Comparison of ENCODE assay signal across 8 cellular contexts in the genomic region with DNA sequence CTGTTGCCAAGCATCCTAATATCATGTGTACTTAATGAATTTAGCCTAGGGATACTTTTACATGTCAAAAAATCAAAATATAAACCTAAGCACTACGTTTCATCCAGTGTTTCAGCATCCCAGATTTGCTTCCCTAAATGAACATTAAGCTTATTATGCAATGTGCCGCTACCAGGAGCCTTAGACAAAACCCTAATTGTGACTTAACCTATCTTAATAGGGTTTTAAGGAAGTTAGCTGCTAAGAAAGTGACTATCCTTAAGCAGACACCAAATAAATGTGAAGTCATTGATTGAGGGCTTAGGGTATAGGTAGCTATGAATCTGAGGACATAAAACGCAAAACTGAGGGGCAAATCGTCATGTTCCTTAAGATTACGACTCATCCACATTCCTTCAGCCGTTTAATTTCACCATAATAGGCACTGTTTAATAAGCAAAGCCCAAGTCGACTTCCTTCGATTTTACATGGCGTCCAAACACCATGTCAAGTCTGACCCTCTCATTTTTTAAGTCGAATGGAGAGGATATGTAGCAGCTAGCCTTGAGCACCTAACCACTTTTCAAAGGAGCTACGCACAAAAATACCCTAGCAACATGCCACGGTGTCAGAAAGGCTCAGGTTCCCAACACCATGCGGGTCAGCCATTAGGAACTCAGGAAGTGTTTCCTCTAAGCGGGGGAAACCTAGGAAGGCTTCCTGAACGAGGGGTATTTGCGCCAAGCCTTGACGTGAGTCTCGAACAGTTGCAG. TPM values are rescaled to one million over a fixed set of nuclear protein-coding genes. Genes with fewer than 3 reads are reported as not detected.
DNase-seq lines count a peak whose midpoint lies in the region; ATAC-seq and TF ChIP-seq lines count a peak whose summit lies in the region.

No MANE protein-coding gene starts in this region.

- no peaks in the 10 kb centered on the region for H3K9me3 Mint-ChIP-seq in nephron progenitor cell

- intact Hi-C loops in Right ventricle myocardium superior (cut with DNase I): no loop called here

- H3K9me3 ChIP-seq in cardiac muscle cell (ENCODE audit: low read depth): no peaks in the 10 kb centered on the region
- no peaks in the 10 kb centered on the region for H3K9me3 ChIP-seq in effector memory CD4-positive, alpha-beta T cell (ENCODE audit: control insufficient read depth, low read length)

- H3K4me3 ChIP-seq in cardiac muscle cell: peak overlapping the region; percentile 58
- H3K4me3 ChIP-seq in effector memory CD4-positive, alpha-beta T cell (ENCODE audit: insufficient read depth, low read depth, low read length, poor library complexity, severe bottlenecking): peak overlapping the region; percentile 97

- H3K27me3 ChIP-seq in cardiac muscle cell: no peaks in the 10 kb centered on the region
- no peaks in the 10 kb centered on the region for H3K27me3 ChIP-seq in effector memory CD4-positive, alpha-beta T cell (replicated peaks; ENCODE audit: control insufficient read depth, insufficient read depth, low read length, poor library complexity, severe bottlenecking)

- ATAC-seq in Right ventricle myocardium superior (ENCODE audit: poor library complexity) (no peak), GM21447 (IDR thresholded peaks at IDR 0.05; ENCODE audit: unreplicated experiment) (no peak), HG03460 (IDR thresholded peaks at IDR 0.05; ENCODE audit: unreplicated experiment) (no peak)

- peaks cover 24% of the 10 kb centered on the region for H3K4me1 ChIP-seq in cardiac muscle cell (ENCODE audit: low read depth)
- H3K4me1 ChIP-seq in effector memory CD4-positive, alpha-beta T cell (ENCODE audit: control insufficient read depth, insufficient read depth, low read length, poor library complexity, severe bottlenecking): peaks cover 25% of the 10 kb centered on the region

- DNase-seq in cardiac muscle cell (ENCODE audit: low read depth in 1 of 2, low spot score in 1 of 2) (peak in 1 of 2 donors; percentile 59), Right ventricle myocardium superior (no peak), nephron progenitor cell (no peak), activated gamma-delta T cell (lab: John Stamatoyannopoulos, UW) (no peak)
- DNase-seq in effector memory CD4-positive, alpha-beta T cell: no peak

- peaks cover 16% of the 10 kb centered on the region for H3K36me3 Mint-ChIP-seq in nephron progenitor cell (ENCODE audit: low read depth)

- peak overlapping the region; percentile 92 for H3K27ac Mint-ChIP-seq in nephron progenitor cell

- H3K4me1 Mint-ChIP-seq in nephron progenitor cell: peaks cover 75% of the 10 kb centered on the region

- H3K27ac ChIP-seq in cardiac muscle cell: peak overlapping the region; percentile 98
- peak overlapping the region; percentile 95 for H3K27ac ChIP-seq in effector memory CD4-positive, alpha-beta T cell (ENCODE audit: insufficient read depth, low read length, poor library complexity, severe bottlenecking)

- TF ChIP-seq CTCF in cardiac muscle cell (IDR thresholded peaks at IDR 0.05; ENCODE audit: low read depth, low read length) (no peak), nephron progenitor cell (IDR thresholded peaks at IDR 0.05) (no peak)

- H3K27me3 Mint-ChIP-seq in nephron progenitor cell (ENCODE audit: low read depth, poor library complexity): no peaks in the 10 kb centered on the region

- no peaks in the 10 kb centered on the region for H3K36me3 ChIP-seq in cardiac muscle cell
- H3K36me3 ChIP-seq in effector memory CD4-positive, alpha-beta T cell (ENCODE audit: control insufficient read depth, insufficient read depth, low read length): no peaks in the 10 kb centered on the region

- peak overlapping the region; percentile 100 for H3K4me3 Mint-ChIP-seq in nephron progenitor cell

TF ChIP-seq in PFSK-1, 5 proteins besides CTCF, POLR2A, EP300 and RAD21:
- TF ChIP-seq POLR2AphosphoS5 (IDR thresholded peaks at IDR 0.05; ENCODE audit: low read depth, low read length) (peak; percentile 27; the same call in 1 of the 2 replicates), SIN3A (IDR thresholded peaks at IDR 0.05; ENCODE audit: borderline replicate concordance, insufficient read depth, low read length) (no peak), TAF1 (IDR thresholded peaks at IDR 0.05; ENCODE audit: borderline replicate concordance, insufficient read depth, low read length) (0 out of 2 replicates have a peak, but pooled peaks have one; percentile 42), FOXP2 (optimal IDR thresholded peaks at IDR 0.05; ENCODE audit: borderline replicate concordance, extremely low read depth, extremely low read length, insufficient read depth) (no peak)
- TF ChIP-seq, protein P1, sequence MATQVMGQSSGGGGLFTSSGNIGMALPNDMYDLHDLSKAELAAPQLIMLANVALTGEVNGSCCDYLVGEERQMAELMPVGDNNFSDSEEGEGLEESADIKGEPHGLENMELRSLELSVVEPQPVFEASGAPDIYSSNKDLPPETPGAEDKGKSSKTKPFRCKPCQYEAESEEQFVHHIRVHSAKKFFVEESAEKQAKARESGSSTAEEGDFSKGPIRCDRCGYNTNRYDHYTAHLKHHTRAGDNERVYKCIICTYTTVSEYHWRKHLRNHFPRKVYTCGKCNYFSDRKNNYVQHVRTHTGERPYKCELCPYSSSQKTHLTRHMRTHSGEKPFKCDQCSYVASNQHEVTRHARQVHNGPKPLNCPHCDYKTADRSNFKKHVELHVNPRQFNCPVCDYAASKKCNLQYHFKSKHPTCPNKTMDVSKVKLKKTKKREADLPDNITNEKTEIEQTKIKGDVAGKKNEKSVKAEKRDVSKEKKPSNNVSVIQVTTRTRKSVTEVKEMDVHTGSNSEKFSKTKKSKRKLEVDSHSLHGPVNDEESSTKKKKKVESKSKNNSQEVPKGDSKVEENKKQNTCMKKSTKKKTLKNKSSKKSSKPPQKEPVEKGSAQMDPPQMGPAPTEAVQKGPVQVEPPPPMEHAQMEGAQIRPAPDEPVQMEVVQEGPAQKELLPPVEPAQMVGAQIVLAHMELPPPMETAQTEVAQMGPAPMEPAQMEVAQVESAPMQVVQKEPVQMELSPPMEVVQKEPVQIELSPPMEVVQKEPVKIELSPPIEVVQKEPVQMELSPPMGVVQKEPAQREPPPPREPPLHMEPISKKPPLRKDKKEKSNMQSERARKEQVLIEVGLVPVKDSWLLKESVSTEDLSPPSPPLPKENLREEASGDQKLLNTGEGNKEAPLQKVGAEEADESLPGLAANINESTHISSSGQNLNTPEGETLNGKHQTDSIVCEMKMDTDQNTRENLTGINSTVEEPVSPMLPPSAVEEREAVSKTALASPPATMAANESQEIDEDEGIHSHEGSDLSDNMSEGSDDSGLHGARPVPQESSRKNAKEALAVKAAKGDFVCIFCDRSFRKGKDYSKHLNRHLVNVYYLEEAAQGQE (IDR thresholded peaks at IDR 0.05; ENCODE audit: insufficient read depth in 1 of 2, low read depth in 2 of 2, low read length in 2 of 2): no peak

RNA-seq across cellular contexts. Expression of a gene that starts 1.1 kb away (rescaled TPM):
- total RNA-seq in cardiac muscle cell: 313 and 329 TPM in 2 replicates
- 261 and 295 TPM in 2 replicates for polyA plus RNA-seq in cardiac muscle cell
- 373 TPM for total RNA-seq in Right ventricle myocardium superior
- 908 TPM for polyA plus RNA-seq in PFSK-1 (2012; ENCODE audit: insufficient read length, low read depth)

RNA-seq across cellular contexts. Expression of a gene that starts 1.4 kb away (rescaled TPM):
- 334 and 386 TPM in 2 replicates for total RNA-seq in cardiac muscle cell
- polyA plus RNA-seq in cardiac muscle cell: 627 and 695 TPM in 2 replicates
- 139 TPM for total RNA-seq in Right ventricle myocardium superior
- 197 TPM for polyA plus RNA-seq in PFSK-1 (2012; ENCODE audit: insufficient read length, low read depth)

RNA-seq across cellular contexts. Expression of a gene that starts 41.7 kb away (rescaled TPM):
- 24.4 and 26.5 TPM in 2 replicates for total RNA-seq in cardiac muscle cell
- polyA plus RNA-seq in cardiac muscle cell: 26.5 and 32.7 TPM in 2 replicates
- 14.0 TPM for total RNA-seq in Right ventricle myocardium superior
- 17.7 TPM for polyA plus RNA-seq in PFSK-1 (2012; ENCODE audit: insufficient read length, low read depth)
